ENCODE assay signal across 21 cellular contexts in genomic region chr3:166955549-166955948, GRCh38.
A peak's percentile ranks its signal among the peaks of the same experiment; 100 is the strongest.
DNase-seq lines count a peak whose midpoint lies in the region; ATAC-seq and TF ChIP-seq lines count a peak whose summit lies in the region.
"Had no signal": no experiment of that assay in that cellular context is flagged by ENCODE, and none has a peak within 500 bp of the region (broad histone marks: within the 10 kb centered on the region; RNA-seq: fewer than 3 reads in every experiment).

No MANE protein-coding gene starts in this region.

- POLR2A ChIA-PET in Caco-2 (lab: Charles Lee), result no interaction called here

- H3K4me2 ChIP-seq in hepatocyte, result no peak overlapping the region

- H3K9me3 Mint-ChIP-seq in Caco-2 (ENCODE audit: unreplicated experiment), result no peaks in the 10 kb centered on the region

- DNase-seq in ELR (ENCODE audit: low read depth) (peak; percentile 30), HT1080 (ENCODE audit: low read depth) (peak; percentile 84), SJCRH30 (peak; percentile 12 to 25), hepatocyte (ENCODE audit: low spot score) (peak; percentile 16), foreskin melanocyte (no peak), Caco-2 (no peak)
- DNase-seq: C1 segment of cervical spinal cord; CD8-positive, alpha-beta memory T cell; GF-D8; GM23248; KBM-7; NCI-H1048; NCI-H1436 treated with DMSO at 0.1 percent for 48 hours; NCI-H2029 treated with DMSO at 0.1 percent for 48 hours; NCI-H510A; NCI-H774; SHP77 treated with DMSO at 0.1 percent for 48 hours had no signal

- no peaks in the 10 kb centered on the region for H3K79me2 ChIP-seq in hepatocyte

- H3K36me3 Mint-ChIP-seq in Caco-2 (ENCODE audit: insufficient read depth, unreplicated experiment), result no peaks in the 10 kb centered on the region
- H3K36me3 Mint-ChIP-seq: CD8-positive, alpha-beta memory T cell had no signal

- CTCF ChIA-PET in Caco-2 (lab: Charles Lee), result no interaction called here

- H3K4me3 ChIP-seq in SJCRH30 (no peak overlapping the region), hepatocyte (no peak overlapping the region), Caco-2 (ENCODE audit: low read depth, low read length) (no peak overlapping the region)
- H3K4me3 ChIP-seq: GM23248 had no signal

- H3K27me3 ChIP-seq in SJCRH30 (no peaks in the 10 kb centered on the region), hepatocyte (no peaks in the 10 kb centered on the region), Caco-2 (replicated peaks; ENCODE audit: control insufficient read depth, insufficient read depth, low read length) (no peaks in the 10 kb centered on the region)

- WGBS in hepatocyte (ENCODE audit: low lambda C conversion rate, missing lambda C conversion rate), result 90% methylated on average over 4 of the region's 4 CpGs

- no peaks in the 10 kb centered on the region for H3K36me3 ChIP-seq in SJCRH30
- H3K36me3 ChIP-seq in hepatocyte (replicated peaks; ENCODE audit: insufficient read depth, low read depth), result no peaks in the 10 kb centered on the region
- H3K36me3 ChIP-seq in Caco-2 (ENCODE audit: control insufficient read depth, insufficient read depth, low read length), result no peaks in the 10 kb centered on the region

- no peak for TF ChIP-seq POLR2A in GM18505 (IDR thresholded peaks at IDR 0.05; ENCODE audit: borderline replicate concordance, extremely low read depth, insufficient read depth, insufficient read length)

- no peaks in the 10 kb centered on the region for H3K9me2 ChIP-seq in hepatocyte (replicated peaks; ENCODE audit: insufficient read depth)

- no peak overlapping the region for H3K27ac Mint-ChIP-seq in Caco-2 (ENCODE audit: unreplicated experiment)
- H3K27ac Mint-ChIP-seq: CD8-positive, alpha-beta memory T cell had no signal

- no peaks in the 10 kb centered on the region for H3K4me1 Mint-ChIP-seq in Caco-2 (ENCODE audit: low read depth, unreplicated experiment)
- H3K4me1 Mint-ChIP-seq: CD8-positive, alpha-beta memory T cell had no signal

- no peaks in the 10 kb centered on the region for H4K20me1 ChIP-seq in hepatocyte (ENCODE audit: insufficient read depth, poor library complexity, severe bottlenecking)

- TF ChIP-seq CTCF in hepatocyte (IDR thresholded peaks at IDR 0.05; ENCODE audit: poor library complexity) (no peak), Caco-2 (IDR thresholded peaks at IDR 0.05; ENCODE audit: insufficient read depth in 1 of 2, low read depth in 1 of 2, low read length in 1 of 2, severe bottlenecking in 1 of 2, unreplicated experiment in 1 of 2) (no peak)

- intact Hi-C loops in Caco-2 (cut with micrococcal nuclease; ENCODE audit: unreplicated experiment), result no loop called here

- ATAC-seq in GM18505 (IDR thresholded peaks at IDR 0.05; ENCODE audit: unreplicated experiment), result no peak
- no peak for ATAC-seq in HG03432 (IDR thresholded peaks at IDR 0.05; ENCODE audit: unreplicated experiment)
- ATAC-seq: HepG2, SK-N-SH treated with all-trans-retinoic acid at 6 μM for 48 hours had no signal

- H3K4me3 Mint-ChIP-seq in Caco-2 (ENCODE audit: unreplicated experiment), result no peak overlapping the region
- H3K4me3 Mint-ChIP-seq: CD8-positive, alpha-beta memory T cell had no signal

- no TSS peak for BruUV-seq in Caco-2 (replicated peaks; lab: Mats Ljungman, UMichigan)

- H3K9me3 ChIP-seq in SJCRH30 (replicated peaks) (no peaks in the 10 kb centered on the region), hepatocyte (ENCODE audit: low read depth) (no peaks in the 10 kb centered on the region), Caco-2 (no peaks in the 10 kb centered on the region)

- no peak overlapping the region for H2AFZ ChIP-seq in hepatocyte
- H2AFZ ChIP-seq: GM23248 had no signal

- no peaks in the 10 kb centered on the region for H3K4me1 ChIP-seq in SJCRH30
- H3K4me1 ChIP-seq in hepatocyte (ENCODE audit: insufficient read depth), result no peaks in the 10 kb centered on the region
- no peaks in the 10 kb centered on the region for H3K4me1 ChIP-seq in Caco-2

- H3K27me3 Mint-ChIP-seq in Caco-2 (ENCODE audit: insufficient read depth, unreplicated experiment), result no peaks in the 10 kb centered on the region
- H3K27me3 Mint-ChIP-seq: CD8-positive, alpha-beta memory T cell had no signal

- H3K27ac ChIP-seq in SJCRH30 (no peak overlapping the region), hepatocyte (no peak overlapping the region)
- H3K27ac ChIP-seq: GM23248 had no signal

Comparison
In these comparisons a context has a peak if more than half of its experiments do, and no peak if none do; other contexts are left out.
1. DNase-seq: peak in ELR (single experiment), HT1080 (single experiment), SJCRH30 (2 of 2) and hepatocyte (single experiment); none in foreskin melanocyte (single experiment) and Caco-2 (0 of 2).